ENCODE assay signal across 8 cellular contexts in genomic region chr10:62268027-62268398, GRCh38. TPM values are rescaled to one million over a fixed set of nuclear protein-coding genes. Genes with fewer than 3 reads are reported as not detected.
DNase-seq lines count a peak whose midpoint lies in the region; ATAC-seq and TF ChIP-seq lines count a peak whose summit lies in the region.

No MANE protein-coding gene starts in this region.

- in situ Hi-C loops in transverse colon (cut with MboI; ENCODE audit: low pct_ligation_motif_present in 1 of 4, low pct_unique_long_range_greater_than_20kb in 1 of 4, low sequenced_read_pairs in 3 of 4) = no loop called here

- TF ChIP-seq EP300 in transverse colon (IDR thresholded peaks at IDR 0.05; ENCODE audit: low read depth) = no peak

- peak overlapping the region in 9 of 11 experiments; percentile 67 to 88 (median 82); a peak in 18 of 22 replicates for H3K27ac ChIP-seq in BLaER1 treated with 17β-estradiol and CSF1 and Interleukin-3, amounts not matched to agents 10 nM and 100 nM
- H3K27ac ChIP-seq in left lung (no peak overlapping the region), transverse colon (peak overlapping the region in 2 of 4 donors; percentile 53 to 77)

- no peaks in the 10 kb centered on the region for H3K36me3 Mint-ChIP-seq in activated T-helper 17 cell treated with anti-CD3 and anti-CD28 coated beads, Interleukin-2, amount 50 U/mL, for 72 hours (ENCODE audit: low read depth)

- H3K4me1 Mint-ChIP-seq in activated T-helper 17 cell treated with anti-CD3 and anti-CD28 coated beads, Interleukin-2, amount 50 U/mL, for 72 hours = peaks cover 3% of the 10 kb centered on the region

- WGBS in transverse colon (ENCODE audit: low coverage in 1 of 2), 2 donors = 0 to 3% methylated on average over 2 to 19 of the region's 19 CpGs

- H3K4me3 Mint-ChIP-seq in activated T-helper 17 cell treated with anti-CD3 and anti-CD28 coated beads, Interleukin-2, amount 50 U/mL, for 72 hours = peak overlapping the region; percentile 79

- H3K9me3 ChIP-seq in BLaER1 treated with 17β-estradiol and CSF1 and Interleukin-3, amounts not matched to agents 10 nM and 100 nM (replicated peaks in 1 of 11) = no peaks in the 10 kb centered on the region
- H3K9me3 ChIP-seq in left lung = no peaks in the 10 kb centered on the region
- H3K9me3 ChIP-seq in transverse colon = no peaks in the 10 kb centered on the region

- H3K4me3 ChIP-seq in BLaER1 treated with 17β-estradiol and CSF1 and Interleukin-3, amounts not matched to agents 10 nM and 100 nM = peak overlapping the region; percentile 66 to 94 (median 86)
- H3K4me3 ChIP-seq in left lung (peak overlapping the region; percentile 54 to 66), transverse colon (peak overlapping the region; percentile 56 to 74 (median 67))

- peaks cover 0 to 18% (median 0%) of the 10 kb centered on the region in 11 experiments; a peak in 5 of 22 replicates for H4K20me1 ChIP-seq in BLaER1 treated with 17β-estradiol and CSF1 and Interleukin-3, amounts not matched to agents 10 nM and 100 nM

- intact Hi-C loops in left lung (cut with DNase I) = no loop called here
- intact Hi-C loops in transverse colon (cut with DNase I; ENCODE audit: low total_unique reads) = no loop called here

- peak overlapping the region; percentile 74 to 89 (median 85) for H3K9ac ChIP-seq in BLaER1 treated with 17β-estradiol and CSF1 and Interleukin-3, amounts not matched to agents 10 nM and 100 nM

- TF ChIP-seq CTCF in left lung (IDR thresholded peaks at IDR 0.05) = no peak
- no peak for TF ChIP-seq CTCF in transverse colon (IDR thresholded peaks at IDR 0.05)

- H3K27me3 Mint-ChIP-seq in activated T-helper 17 cell treated with anti-CD3 and anti-CD28 coated beads, Interleukin-2, amount 50 U/mL, for 72 hours = peaks cover 12% of the 10 kb centered on the region

- peak overlapping the region; percentile 80 to 100 (median 97) for H3K4me2 ChIP-seq in BLaER1 treated with 17β-estradiol and CSF1 and Interleukin-3, amounts not matched to agents 10 nM and 100 nM

- peaks cover 20 to 47% (median 39%) of the 10 kb centered on the region in 10 experiments for H3K4me1 ChIP-seq in BLaER1 treated with 17β-estradiol and CSF1 and Interleukin-3, amounts not matched to agents 10 nM and 100 nM
- H3K4me1 ChIP-seq in left lung = peaks cover 5 to 13% of the 10 kb centered on the region in 2 donors
- H3K4me1 ChIP-seq in transverse colon = peaks cover 0 to 18% (median 8%) of the 10 kb centered on the region in 4 donors

- peak in 1 of 2 donors; percentile 52 for DNase-seq in left lung
- no peak for DNase-seq in transverse colon
- DNase-seq in left lobe of liver (ENCODE audit: low spot score) = no peak
- no peak for DNase-seq in epidermal melanocyte (ENCODE audit: insufficient read length, low spot score)

- no peaks in the 10 kb centered on the region for H3K27me3 ChIP-seq in BLaER1 treated with 17β-estradiol and CSF1 and Interleukin-3, amounts not matched to agents 10 nM and 100 nM
- peaks cover 0 to 33% of the 10 kb centered on the region in 2 donors for H3K27me3 ChIP-seq in left lung
- H3K27me3 ChIP-seq in transverse colon = no peaks in the 10 kb centered on the region

- peak; percentile 10 for ATAC-seq in HG02943 (IDR thresholded peaks at IDR 0.05; ENCODE audit: low read depth, unreplicated experiment)
- ATAC-seq in activated T-helper 17 cell treated with anti-CD3 and anti-CD28 coated beads, Interleukin-2, amount 50 U/mL, for 72 hours (replicated peaks) = no peak
- ATAC-seq in left lung = peak; percentile 2
- no peak for ATAC-seq in HG02610 (IDR thresholded peaks at IDR 0.05; ENCODE audit: unreplicated experiment)
- no peak for ATAC-seq in left lobe of liver

- peaks cover 0 to 6% (median 0%) of the 10 kb centered on the region in 11 experiments; a peak in 3 of 22 replicates for H3K36me3 ChIP-seq in BLaER1 treated with 17β-estradiol and CSF1 and Interleukin-3, amounts not matched to agents 10 nM and 100 nM
- no peaks in the 10 kb centered on the region for H3K36me3 ChIP-seq in left lung
- H3K36me3 ChIP-seq in transverse colon = no peaks in the 10 kb centered on the region

- no peak for TF ChIP-seq POLR2A in transverse colon (IDR thresholded peaks at IDR 0.05)

- H3K9me3 Mint-ChIP-seq in activated T-helper 17 cell treated with anti-CD3 and anti-CD28 coated beads, Interleukin-2, amount 50 U/mL, for 72 hours = no peaks in the 10 kb centered on the region

- H3K27ac Mint-ChIP-seq in activated T-helper 17 cell treated with anti-CD3 and anti-CD28 coated beads, Interleukin-2, amount 50 U/mL, for 72 hours = no peak overlapping the region

RNA-seq across cellular contexts. Expression of gene RTKN2, which starts 0.6 kb away (rescaled TPM):
- total RNA-seq in activated T-helper 17 cell treated with anti-CD3 and anti-CD28 coated beads, Interleukin-2, amount 50 U/mL, for 72 hours = 1 to 10 TPM; 5.6 to 6.1 TPM
- total RNA-seq in left lung = 10 to 100 TPM in 1 of 2 donors, 1 to 10 TPM in 1; 5.7 to 14.1 TPM
- total RNA-seq in transverse colon = 1 to 10 TPM in 1 of 4 donors, under 1 TPM in 2, not detected in 1; under 0.01 to 2.7 (median 0.68) TPM
- total RNA-seq in left lobe of liver = 0.05 TPM

Comparison
In these comparisons a context has a peak if more than half of its experiments do, and no peak if none do; other contexts are left out.
1. H3K27ac ChIP-seq: peak in BLaER1 treated with 17β-estradiol and CSF1 and Interleukin-3, amounts not matched to agents 10 nM and 100 nM (9 of 11); none in left lung (0 of 2).
2. ATAC-seq: peak in HG02943 (single experiment) and left lung (single experiment); none in activated T-helper 17 cell treated with anti-CD3 and anti-CD28 coated beads, Interleukin-2, amount 50 U/mL, for 72 hours (single experiment), HG02610 (single experiment) and left lobe of liver (single experiment).
3. Peak in every context shown above with its lines, with median percentiles within 50 percentile points of each other: H3K4me3 ChIP-seq.